In genomic region chr5:149114403-149115312, GRCh38 we compare ENCODE assay signal across 8 cellular contexts. TPM values are rescaled to one million over a fixed set of nuclear protein-coding genes. Genes with fewer than 3 reads are reported as not detected.
A peak's percentile ranks its signal among the peaks of the same experiment; 100 is the strongest.
DNase-seq lines count a peak whose midpoint lies in the region; ATAC-seq and TF ChIP-seq lines count a peak whose summit lies in the region.

No MANE protein-coding gene starts in this region.

- peak overlapping the region; percentile 29 for H3K9ac ChIP-seq in mucosa of stomach (ENCODE audit: low read length)

- intact Hi-C loops in thyroid gland (cut with DNase I): loop anchor here (10.0 kb wide), 1 partner anchor 370 kb away; no protein-coding TSS in a partner anchor

- ATAC-seq in HG02981 (IDR thresholded peaks at IDR 0.05; ENCODE audit: unreplicated experiment): peak; percentile 79

- H3K4me1 ChIP-seq in mucosa of stomach (ENCODE audit: control insufficient read depth, insufficient read depth, low read length) (no peaks in the 10 kb centered on the region), thyroid gland (no peaks in the 10 kb centered on the region)

- in situ Hi-C loops in GM13976 (cut with MboI; ENCODE audit: low sequenced_read_pairs, unreplicated experiment): no loop called here

- DNase-seq in AG09309 (ENCODE audit: low read depth): peak; percentile 57
- no peak for DNase-seq in GM13976 (ENCODE audit: low spot score)
- DNase-seq in NCI-H345 treated with DMSO at 0.1 percent for 48 hours (lab: John Stamatoyannopoulos, UW; ENCODE audit: unreplicated experiment): peak; percentile 38
- DNase-seq in activated CD4-positive, alpha-beta T cell treated with anti-CD3 and anti-CD28 coated beads, Interleukin-2, amount 50 U/mL, for 48 hours: peak; percentile 12 to 43
- no peak for DNase-seq in epithelial cell of prostate (ENCODE audit: low read depth, low spot score)
- DNase-seq in thyroid gland: peak; percentile 33 to 44

- no peak overlapping the region for H3K4me3 ChIP-seq in AG09309 (ENCODE audit: control insufficient read depth, low read depth, low read length)
- H3K4me3 ChIP-seq in mucosa of stomach (ENCODE audit: low read length): no peak overlapping the region
- H3K4me3 ChIP-seq in thyroid gland (replicated peaks in 1 of 3): no peak overlapping the region

- TF ChIP-seq CTCF in AG09309 (IDR thresholded peaks at IDR 0.05; ENCODE audit: control insufficient read depth, insufficient read depth, low read depth, low read length, missing control alignments) (peak; percentile 84), GM13976 (IDR thresholded peaks at IDR 0.05; ENCODE audit: borderline replicate concordance, control extremely low read depth, extremely low read depth, insufficient read depth, missing control alignments) (peak; percentile 66), thyroid gland (IDR thresholded peaks at IDR 0.05) (peak in 4 of 6 experiments; percentile 28 to 73 (median 59))

- H3K27me3 ChIP-seq in mucosa of stomach (ENCODE audit: control insufficient read depth, insufficient read depth, low read length): peaks cover 5% of the 10 kb centered on the region
- H3K27me3 ChIP-seq in thyroid gland: no peaks in the 10 kb centered on the region

- H3K36me3 ChIP-seq in mucosa of stomach (ENCODE audit: control insufficient read depth, insufficient read depth, low read length) (no peaks in the 10 kb centered on the region), thyroid gland (no peaks in the 10 kb centered on the region)

- no peak for TF ChIP-seq POLR2A in thyroid gland (IDR thresholded peaks at IDR 0.05)

- H3K27ac ChIP-seq in epithelial cell of prostate: peak overlapping the region; percentile 83
- no peak overlapping the region for H3K27ac ChIP-seq in thyroid gland

- H3K9me3 ChIP-seq in mucosa of stomach (ENCODE audit: control insufficient read depth, low read length) (no peaks in the 10 kb centered on the region), thyroid gland (no peaks in the 10 kb centered on the region)

- WGBS in thyroid gland, 2 donors: 45 to 47% methylated on average over 6 to 7 of the region's 7 CpGs

RNA-seq across cellular contexts. Expression of gene ABLIM3, which starts 26.6 kb away (rescaled TPM):
- total RNA-seq in thyroid gland: 10 to 100 TPM; 10.5 to 30.4 (median 22.3) TPM

RNA-seq across cellular contexts. Expression of gene SH3TC2, which starts 51.8 kb away (rescaled TPM):
- 1 to 10 TPM in 3 of 4 donors, under 1 TPM in 1; 0.83 to 2.0 (median 1.5) TPM for total RNA-seq in thyroid gland

Comparison
In these comparisons a context has a peak if more than half of its experiments do, and no peak if none do; other contexts are left out.
1. DNase-seq: peak in AG09309 (single experiment), NCI-H345 treated with DMSO at 0.1 percent for 48 hours (single experiment), activated CD4-positive, alpha-beta T cell treated with anti-CD3 and anti-CD28 coated beads, Interleukin-2, amount 50 U/mL, for 48 hours (2 of 2) and thyroid gland (2 of 2); none in GM13976 (single experiment) and epithelial cell of prostate (single experiment).
2. Peak in every context shown above with its lines, with median percentiles within 50 percentile points of each other: CTCF ChIP-seq.